Comparison of ENCODE assay signal across 37 cellular contexts in genomic region chr2:30802611-30803010, GRCh38. TPM values are rescaled to one million over a fixed set of nuclear protein-coding genes. Genes with fewer than 3 reads are reported as not detected.
"Had no signal": no experiment of that assay in that cellular context is flagged by ENCODE, and none has a peak within 500 bp of the region (broad histone marks: within the 10 kb centered on the region; RNA-seq: fewer than 3 reads in every experiment).

No MANE protein-coding gene starts in this region.

- H3K4me1 ChIP-seq: ascending aorta had no signal

- ATAC-seq: activated CD4-positive, alpha-beta T cell treated with anti-CD3 and anti-CD28 coated beads for 36 hours; activated CD8-positive, alpha-beta T cell treated with anti-CD3 and anti-CD28 coated beads for 36 hours; activated naive CD4-positive, alpha-beta T cell treated with anti-CD3 and anti-CD28 coated beads, Interleukin-2, amount 50 U/mL, for 72 hours; activated T-cell treated with anti-CD3 and anti-CD28 coated beads, Interleukin-2, amount 50 U/mL, for 4 hours; activated T-cell treated with anti-CD3 and anti-CD28 coated beads, Interleukin-2, amount 50 U/mL, for 72 hours; activated T-helper 17 cell treated with anti-CD3 and anti-CD28 coated beads, Interleukin-2, amount 50 U/mL, for 72 hours had no signal

- DNase-seq: activated B cell treated with CpG ODN at 0.5 μM for 24 hours; activated CD4-positive, alpha-beta memory T cell treated with anti-CD3 and anti-CD28 coated beads for 36 hours; activated CD4-positive, alpha-beta T cell treated with anti-CD3 and anti-CD28 coated beads for 36 hours; activated CD4-positive, alpha-beta T cell treated with anti-CD3 and anti-CD28 coated beads for 48 hours; activated CD4-positive, alpha-beta T cell treated with anti-CD3 and anti-CD28 coated beads, Interleukin-2, amount 50 U/mL, for 1 hour; activated CD4-positive, alpha-beta T cell treated with anti-CD3 and anti-CD28 coated beads, Interleukin-2, amount 50 U/mL, for 4 hours; activated CD4-positive, CD25-positive, alpha-beta regulatory T cell treated with anti-CD3 and anti-CD28 coated beads, Interleukin-2, amount 50 U/mL, for 72 hours; activated CD8-positive, alpha-beta memory T cell treated with anti-CD3 and anti-CD28 coated beads, Interleukin-2, amount 50 U/mL, for 4 hours; activated CD8-positive, alpha-beta T cell treated with anti-CD3 and anti-CD28 coated beads for 36 hours; activated effector memory CD4-positive, alpha-beta T cell treated with anti-CD3 and anti-CD28 coated beads, Interleukin-2, amount 50 U/mL, for 16 hours; activated gamma-delta T cell treated with Interleukin-2 at 50 U/mL for 16 hours; activated naive CD4-positive, alpha-beta T cell; activated naive CD4-positive, alpha-beta T cell treated with anti-CD3 and anti-CD28 coated beads for 36 hours; activated naive CD4-positive, alpha-beta T cell treated with anti-CD3 and anti-CD28 coated beads, Interleukin-2, amount 50 U/mL, for 16 hours; activated naive CD8-positive, alpha-beta T cell treated with anti-CD3 and anti-CD28 coated beads for 36 hours; activated T-cell treated with anti-CD3 and anti-CD28 coated beads for 4 hours; activated T-cell treated with anti-CD3 and anti-CD28 coated beads, Interleukin-2, amount 50 U/mL, for 1 hour; activated T-cell treated with anti-CD3 and anti-CD28 coated beads, Interleukin-2, amount 50 U/mL, for 4 hours; activated T-cell treated with anti-CD3 and anti-CD28 coated beads, Interleukin-2, amount 50 U/mL, for 72 hours; anterior cingulate cortex; caudate nucleus; cerebellar nuclear complex; SW 1271; T-helper 1 cell; T-helper 2 cell; T-helper 9 cell had no signal

- H3K36me3 ChIP-seq: ascending aorta, cardiac muscle cell had no signal

- H3K4me1 Mint-ChIP-seq: central memory CD8-positive, alpha-beta T cell had no signal

- H3K27me3 Mint-ChIP-seq: activated CD8-positive, alpha-beta T cell treated with anti-CD3 and anti-CD28 coated beads for 36 hours had no signal

- H3K4me3 ChIP-seq: ascending aorta, cardiac muscle cell had no signal

- H3K9me3 ChIP-seq: ascending aorta had no signal

- H3K27ac Mint-ChIP-seq: activated B cell treated with CpG ODN at 0.5 μM for 24 hours; activated CD4-positive, alpha-beta memory T cell treated with anti-CD3 and anti-CD28 coated beads for 36 hours; activated CD4-positive, alpha-beta T cell treated with anti-CD3 and anti-CD28 coated beads for 36 hours; activated CD8-positive, alpha-beta T cell treated with anti-CD3 and anti-CD28 coated beads for 36 hours; activated naive CD4-positive, alpha-beta T cell treated with anti-CD3 and anti-CD28 coated beads for 36 hours; activated naive CD4-positive, alpha-beta T cell treated with anti-CD3 and anti-CD28 coated beads, Interleukin-2, amount 50 U/mL, for 72 hours; activated naive CD8-positive, alpha-beta T cell treated with anti-CD3 and anti-CD28 coated beads for 36 hours; activated T-cell treated with anti-CD3 and anti-CD28 coated beads, Interleukin-2, amount 50 U/mL, for 72 hours; activated T-helper 1 cell treated with anti-CD3 and anti-CD28 coated beads, Interleukin-12 subunit alpha, Interleukin-12 subunit beta, Interleukin-2, Interleukin-4 antibody, amounts not matched to agents 30 ng/mL and 10 ng/mL and 1 ng/mL, durations not matched to agents 14 hours and 24 hours and 36 hours; activated T-helper 17 cell treated with anti-CD3 and anti-CD28 coated beads, Interleukin-2, amount 50 U/mL, for 72 hours; T-helper 1 cell treated with Interleukin-12 subunit alpha and Interleukin-12 subunit beta and Interleukin-4 antibody, amounts not matched to agents 30 μg/mL and 1 μg/mL, for 36 hours; T-helper 2 cell treated with Interferon-gamma antibody and Interleukin-4, amounts not matched to agents 5 μg/mL and 100 μg/mL, for 36 hours had no signal

- H3K27ac ChIP-seq: ascending aorta, cardiac muscle cell, VCaP had no signal

- H3K36me3 Mint-ChIP-seq: activated CD4-positive, alpha-beta memory T cell treated with anti-CD3 and anti-CD28 coated beads for 36 hours; activated naive CD4-positive, alpha-beta T cell treated with anti-CD3 and anti-CD28 coated beads, Interleukin-2, amount 50 U/mL, for 72 hours; activated naive CD8-positive, alpha-beta T cell treated with anti-CD3 and anti-CD28 coated beads for 36 hours; brain had no signal

- H3K27me3 ChIP-seq: ascending aorta, cardiac muscle cell had no signal

- H3K9me3 Mint-ChIP-seq: activated B cell treated with CpG ODN at 0.5 μM for 24 hours; activated CD4-positive, alpha-beta memory T cell treated with anti-CD3 and anti-CD28 coated beads for 36 hours; activated CD8-positive, alpha-beta T cell treated with anti-CD3 and anti-CD28 coated beads for 36 hours; activated naive CD4-positive, alpha-beta T cell treated with anti-CD3 and anti-CD28 coated beads for 36 hours; activated naive CD4-positive, alpha-beta T cell treated with anti-CD3 and anti-CD28 coated beads, Interleukin-2, amount 50 U/mL, for 72 hours; activated naive CD8-positive, alpha-beta T cell treated with anti-CD3 and anti-CD28 coated beads for 36 hours; activated T-cell treated with anti-CD3 and anti-CD28 coated beads, Interleukin-2, amount 50 U/mL, for 4 hours; activated T-cell treated with anti-CD3 and anti-CD28 coated beads, Interleukin-2, amount 50 U/mL, for 72 hours; activated T-helper 1 cell treated with anti-CD3 and anti-CD28 coated beads, Interleukin-12 subunit alpha, Interleukin-12 subunit beta, Interleukin-2, Interleukin-4 antibody, amounts not matched to agents 30 ng/mL and 10 ng/mL and 1 ng/mL, durations not matched to agents 14 hours and 24 hours and 36 hours; activated T-helper 17 cell treated with anti-CD3 and anti-CD28 coated beads, Interleukin-2, amount 50 U/mL, for 72 hours; brain; central memory CD8-positive, alpha-beta T cell; T-helper 1 cell treated with Interleukin-12 subunit alpha and Interleukin-12 subunit beta and Interleukin-4 antibody, amounts not matched to agents 30 μg/mL and 1 μg/mL, for 36 hours; T-helper 2 cell treated with Interferon-gamma antibody and Interleukin-4, amounts not matched to agents 5 μg/mL and 100 μg/mL, for 36 hours had no signal

- H3K4me3 Mint-ChIP-seq: activated B cell treated with CpG ODN at 0.5 μM for 24 hours; activated CD4-positive, alpha-beta memory T cell treated with anti-CD3 and anti-CD28 coated beads for 36 hours; activated CD4-positive, alpha-beta T cell treated with anti-CD3 and anti-CD28 coated beads for 36 hours; activated CD8-positive, alpha-beta T cell treated with anti-CD3 and anti-CD28 coated beads for 36 hours; activated naive CD4-positive, alpha-beta T cell treated with anti-CD3 and anti-CD28 coated beads for 36 hours; activated naive CD8-positive, alpha-beta T cell treated with anti-CD3 and anti-CD28 coated beads for 36 hours; activated T-cell treated with anti-CD3 and anti-CD28 coated beads, Interleukin-2, amount 50 U/mL, for 4 hours; activated T-cell treated with anti-CD3 and anti-CD28 coated beads, Interleukin-2, amount 50 U/mL, for 72 hours; activated T-helper 1 cell treated with anti-CD3 and anti-CD28 coated beads, Interleukin-12 subunit alpha, Interleukin-12 subunit beta, Interleukin-2, Interleukin-4 antibody, amounts not matched to agents 30 ng/mL and 10 ng/mL and 1 ng/mL, durations not matched to agents 14 hours and 24 hours and 36 hours; activated T-helper 17 cell treated with anti-CD3 and anti-CD28 coated beads, Interleukin-2, amount 50 U/mL, for 72 hours; brain; central memory CD8-positive, alpha-beta T cell; T-helper 1 cell treated with Interleukin-12 subunit alpha and Interleukin-12 subunit beta and Interleukin-4 antibody, amounts not matched to agents 30 μg/mL and 1 μg/mL, for 36 hours; T-helper 2 cell treated with Interferon-gamma antibody and Interleukin-4, amounts not matched to agents 5 μg/mL and 100 μg/mL, for 36 hours had no signal

RNA-seq across cellular contexts. Expression of gene CAPN13, which starts 4.6 kb away (rescaled TPM):
- total RNA-seq: activated B cell treated with CpG ODN at 0.5 μM for 24 hours; activated CD4-positive, alpha-beta memory T cell treated with anti-CD3 and anti-CD28 coated beads for 36 hours; activated CD4-positive, alpha-beta T cell treated with anti-CD3 and anti-CD28 coated beads for 36 hours; activated CD8-positive, alpha-beta memory T cell treated with anti-CD3 and anti-CD28 coated beads for 36 hours; activated CD8-positive, alpha-beta T cell treated with anti-CD3 and anti-CD28 coated beads for 36 hours; activated naive CD4-positive, alpha-beta T cell treated with anti-CD3 and anti-CD28 coated beads for 36 hours; activated naive CD4-positive, alpha-beta T cell treated with anti-CD3 and anti-CD28 coated beads, Interleukin-2, amount 50 U/mL, for 72 hours; activated naive CD8-positive, alpha-beta T cell treated with anti-CD3 and anti-CD28 coated beads for 36 hours; activated T-cell treated with anti-CD3 and anti-CD28 coated beads, Interleukin-2, amount 50 U/mL, for 72 hours; activated T-helper 1 cell treated with anti-CD3 and anti-CD28 coated beads, Interleukin-12 subunit alpha, Interleukin-12 subunit beta, Interleukin-2, Interleukin-4 antibody, amounts not matched to agents 30 ng/mL and 10 ng/mL and 1 ng/mL, durations not matched to agents 14 hours and 24 hours and 36 hours; activated T-helper 17 cell treated with anti-CD3 and anti-CD28 coated beads, Interleukin-2, amount 50 U/mL, for 72 hours; ascending aorta; cardiac muscle cell had no signal
- polyA plus RNA-seq: cardiac muscle cell had no signal
